ENCODE assay signal across 10 cellular contexts in genomic region chr10:784377-784758, GRCh38.
DNase-seq lines count a peak whose midpoint lies in the region; ATAC-seq and TF ChIP-seq lines count a peak whose summit lies in the region.
"Had no signal": no experiment of that assay in that cellular context is flagged by ENCODE, and none has a peak within 500 bp of the region (broad histone marks: within the 10 kb centered on the region; RNA-seq: fewer than 3 reads in every experiment).

No MANE protein-coding gene starts in this region.

- H3K27me3 Mint-ChIP-seq in GM23338 (ENCODE audit: insufficient read depth, low read depth, poor library complexity), result peaks cover 16% of the 10 kb centered on the region
- peaks cover 22% of the 10 kb centered on the region for H3K27me3 Mint-ChIP-seq in activated T-cell treated with anti-CD3 and anti-CD28 coated beads, Interleukin-2, amount 50 U/mL, for 72 hours (ENCODE audit: low read depth)

- no peaks in the 10 kb centered on the region for H3K36me3 ChIP-seq in GM23338 (ENCODE audit: insufficient read depth)

- no peak overlapping the region for H3K27ac Mint-ChIP-seq in GM23338
- no peak overlapping the region for H3K27ac Mint-ChIP-seq in activated T-cell treated with anti-CD3 and anti-CD28 coated beads, Interleukin-2, amount 50 U/mL, for 72 hours
- H3K27ac Mint-ChIP-seq: activated T-helper 17 cell treated with anti-CD3 and anti-CD28 coated beads, Interleukin-2, amount 50 U/mL, for 72 hours; memory B cell had no signal

- peak; percentile 26 for ATAC-seq in GM23338
- ATAC-seq in SK-N-SH treated with all-trans-retinoic acid at 6 μM for 48 hours, result peak; percentile 48; the same call in 2 of the 3 replicates
- ATAC-seq in right cardiac atrium, result peak; percentile 13 to 49
- no peak for ATAC-seq in HG02678 (IDR thresholded peaks at IDR 0.05; ENCODE audit: unreplicated experiment)
- no peak for ATAC-seq in activated T-cell treated with anti-CD3 and anti-CD28 coated beads, Interleukin-2, amount 50 U/mL, for 72 hours (replicated peaks in 1 of 2)

- H3K27ac ChIP-seq in GM23338 (ENCODE audit: low read depth), result no peak overlapping the region
- H3K27ac ChIP-seq in right cardiac atrium (ENCODE audit: low read length), result no peak overlapping the region
- no peak overlapping the region for H3K27ac ChIP-seq in skin epidermis

- DNase-seq in GM23338 (ENCODE audit: low spot score), result peak; percentile 66
- DNase-seq in right cardiac atrium, result peak in 1 of 3 donors; percentile 48
- no peak for DNase-seq in UCSD-AML1 (lab: John Stamatoyannopoulos, UW; ENCODE audit: unreplicated experiment)
- DNase-seq in activated T-cell treated with anti-CD3 and anti-CD28 coated beads, Interleukin-2, amount 50 U/mL, for 72 hours, result no peak
- DNase-seq: NCI-H187 treated with DMSO at 0.1 percent for 48 hours had no signal

- peak overlapping the region; percentile 83 for H3K4me2 ChIP-seq in GM23338

- peaks cover 1% of the 10 kb centered on the region; the same call in 2 of the 3 replicates for H3K4me1 Mint-ChIP-seq in GM23338
- peaks cover 2% of the 10 kb centered on the region for H3K4me1 Mint-ChIP-seq in activated T-cell treated with anti-CD3 and anti-CD28 coated beads, Interleukin-2, amount 50 U/mL, for 72 hours (ENCODE audit: low read depth)
- H3K4me1 Mint-ChIP-seq: activated T-helper 17 cell treated with anti-CD3 and anti-CD28 coated beads, Interleukin-2, amount 50 U/mL, for 72 hours; memory B cell had no signal

- peak in 1 of 2 experiments; percentile 34; a peak in 1 of 4 replicates for TF ChIP-seq CTCF in GM23338 (conservative IDR thresholded peaks at IDR 0.05; ENCODE audit: low read depth in 2 of 2)

- no peaks in the 10 kb centered on the region for H3K9me2 ChIP-seq in GM23338 (ENCODE audit: insufficient read depth)

- no peaks in the 10 kb centered on the region for H3K36me3 Mint-ChIP-seq in GM23338 (ENCODE audit: low read depth)
- H3K36me3 Mint-ChIP-seq in activated T-cell treated with anti-CD3 and anti-CD28 coated beads, Interleukin-2, amount 50 U/mL, for 72 hours (ENCODE audit: insufficient read depth in 2 of 2), result no peaks in the 10 kb centered on the region
- H3K36me3 Mint-ChIP-seq: memory B cell had no signal

- no peaks in the 10 kb centered on the region for H3K79me2 ChIP-seq in GM23338 (replicated peaks; ENCODE audit: insufficient read depth)

- no peaks in the 10 kb centered on the region for H4K20me1 ChIP-seq in GM23338 (replicated peaks; ENCODE audit: insufficient read depth)

- peak overlapping the region; percentile 59 for H3K4me3 Mint-ChIP-seq in GM23338
- peak overlapping the region in 1 of 2 donors; percentile 70 for H3K4me3 Mint-ChIP-seq in activated T-cell treated with anti-CD3 and anti-CD28 coated beads, Interleukin-2, amount 50 U/mL, for 72 hours

- 13% methylated on average over 21 of the region's 21 CpGs for WGBS in right cardiac atrium

- H3K4me3 ChIP-seq in GM23338 (peak overlapping the region; percentile 54), right cardiac atrium (ENCODE audit: low read length) (peak overlapping the region; percentile 32), skin epidermis (peak overlapping the region in 5 of 7 experiments; percentile 3 to 27 (median 11))

- intact Hi-C loops in right cardiac atrium (cut with DNase I), result loop anchor here in 1 of 4 donors (10.0 kb wide), 1 partner anchor 190 kb away; no protein-coding TSS in a partner anchor

- no peaks in the 10 kb centered on the region for H3K9me3 Mint-ChIP-seq in GM23338
- peaks cover 0 to 1% of the 10 kb centered on the region in 2 donors for H3K9me3 Mint-ChIP-seq in activated T-cell treated with anti-CD3 and anti-CD28 coated beads, Interleukin-2, amount 50 U/mL, for 72 hours
- H3K9me3 Mint-ChIP-seq: activated T-helper 17 cell treated with anti-CD3 and anti-CD28 coated beads, Interleukin-2, amount 50 U/mL, for 72 hours; memory B cell had no signal

- H3K27me3 ChIP-seq in GM23338 (ENCODE audit: insufficient read depth) (peaks cover 3% of the 10 kb centered on the region; the same call in 1 of the 2 replicates), right cardiac atrium (ENCODE audit: control insufficient read depth, insufficient read depth) (no peaks in the 10 kb centered on the region)

- no peaks in the 10 kb centered on the region; the same call in 1 of the 2 replicates for H3K4me1 ChIP-seq in GM23338 (ENCODE audit: insufficient read depth)
- no peaks in the 10 kb centered on the region for H3K4me1 ChIP-seq in right cardiac atrium (ENCODE audit: control insufficient read depth, insufficient read depth, low read length)

- peak overlapping the region; percentile 96; the same call in 1 of the 2 replicates for H2AFZ ChIP-seq in GM23338

- H3F3A ChIP-seq in GM23338 (replicated peaks; ENCODE audit: low read depth), result no peaks in the 10 kb centered on the region

- H3K9me3 ChIP-seq in right cardiac atrium (ENCODE audit: control insufficient read depth, low read length), result no peaks in the 10 kb centered on the region

TF ChIP-seq in GM23338, 12 proteins besides CTCF, POLR2A, EP300 and RAD21 (continues in another document):
- TF ChIP-seq ZNF331 (CRISPR knock-in tag; IDR thresholded peaks at IDR 0.05; ENCODE audit: low read depth), result no peak
- no peak for TF ChIP-seq ZNF114 (CRISPR knock-in tag; IDR thresholded peaks at IDR 0.05)
- no peak for TF ChIP-seq ETS1 (IDR thresholded peaks at IDR 0.05)
- no peak for TF ChIP-seq STAT1 (IDR thresholded peaks at IDR 0.05; ENCODE audit: unreplicated experiment)

TF ChIP-seq in SK-N-SH treated with all-trans-retinoic acid at 6 μM for 48 hours, 23 proteins besides CTCF, POLR2A, EP300 and RAD21:
- TF ChIP-seq PPARA (CRISPR knock-in tag; IDR thresholded peaks at IDR 0.05; ENCODE audit: borderline replicate concordance) (no peak), ZNF8 (CRISPR knock-in tag; IDR thresholded peaks at IDR 0.05) (no peak), TSHZ2 (CRISPR knock-in tag; IDR thresholded peaks at IDR 0.05) (no peak), CSDC2 (CRISPR knock-in tag; IDR thresholded peaks at IDR 0.05) (no peak), TOX (CRISPR knock-in tag; IDR thresholded peaks at IDR 0.05; ENCODE audit: borderline replicate concordance) (no peak)

Comparison
In these comparisons a context has a peak if more than half of its experiments do, and no peak if none do; other contexts are left out.
1. ATAC-seq: peak in GM23338 (single experiment), SK-N-SH treated with all-trans-retinoic acid at 6 μM for 48 hours (single experiment) and right cardiac atrium (2 of 2); none in HG02678 (single experiment) and activated T-cell treated with anti-CD3 and anti-CD28 coated beads, Interleukin-2, amount 50 U/mL, for 72 hours (0 of 2).
2. Peak in every context shown above with its lines, with median percentiles within 50 percentile points of each other: H3K4me3 ChIP-seq.